In the genomic region with DNA sequence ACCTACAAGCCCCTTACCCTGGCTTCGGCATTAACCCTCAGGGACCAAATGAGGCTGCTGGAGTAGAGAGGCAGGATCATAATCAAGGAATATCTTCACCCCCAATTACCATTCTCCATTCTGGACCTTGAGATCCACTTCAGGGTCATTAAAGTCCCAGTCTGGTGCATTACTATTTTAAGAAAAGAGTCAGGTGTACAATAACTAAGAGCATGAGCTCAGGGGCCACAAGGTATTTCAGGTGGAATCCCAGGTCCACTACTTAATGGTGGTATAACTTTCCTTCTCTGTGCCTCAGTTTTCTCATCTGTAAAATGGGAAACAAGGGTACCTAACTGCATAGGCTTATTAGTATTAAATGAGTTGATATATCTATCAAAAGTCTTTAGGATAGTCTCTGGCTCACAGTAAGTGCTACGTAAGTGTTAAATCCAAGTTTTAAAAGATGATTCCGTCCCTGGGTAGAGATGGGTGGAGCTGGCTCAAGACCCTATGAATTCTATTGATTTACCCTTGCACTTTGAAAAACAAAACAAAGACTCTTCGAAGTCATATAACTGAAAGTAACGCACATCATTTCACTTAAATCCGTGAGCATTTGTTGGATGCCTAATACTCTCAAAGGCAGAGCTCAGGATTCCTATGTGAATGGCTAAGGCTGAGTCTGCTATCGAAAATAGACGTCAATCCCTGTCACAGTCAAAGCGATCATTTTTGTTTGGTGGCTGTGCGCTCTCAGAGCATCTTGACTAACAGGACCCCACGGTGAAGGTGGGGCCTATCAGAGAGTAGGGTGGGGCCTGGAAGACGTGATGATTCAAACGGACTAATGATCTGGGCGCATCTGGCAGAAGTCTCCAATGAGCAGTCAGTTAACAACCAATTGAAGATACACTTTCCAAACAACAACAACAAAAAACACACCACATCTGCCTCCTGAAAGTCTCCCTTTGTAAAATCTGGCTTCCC, we compare ENCODE assay signal across 1 cellular context.
TF ChIP-seq lines count a peak whose summit lies in the region.

No MANE protein-coding gene starts in this region.

TF ChIP-seq in K562, 482 proteins besides CTCF, POLR2A, EP300 and RAD21 (continued from another document and continues in another):
- TF ChIP-seq, protein P1, sequence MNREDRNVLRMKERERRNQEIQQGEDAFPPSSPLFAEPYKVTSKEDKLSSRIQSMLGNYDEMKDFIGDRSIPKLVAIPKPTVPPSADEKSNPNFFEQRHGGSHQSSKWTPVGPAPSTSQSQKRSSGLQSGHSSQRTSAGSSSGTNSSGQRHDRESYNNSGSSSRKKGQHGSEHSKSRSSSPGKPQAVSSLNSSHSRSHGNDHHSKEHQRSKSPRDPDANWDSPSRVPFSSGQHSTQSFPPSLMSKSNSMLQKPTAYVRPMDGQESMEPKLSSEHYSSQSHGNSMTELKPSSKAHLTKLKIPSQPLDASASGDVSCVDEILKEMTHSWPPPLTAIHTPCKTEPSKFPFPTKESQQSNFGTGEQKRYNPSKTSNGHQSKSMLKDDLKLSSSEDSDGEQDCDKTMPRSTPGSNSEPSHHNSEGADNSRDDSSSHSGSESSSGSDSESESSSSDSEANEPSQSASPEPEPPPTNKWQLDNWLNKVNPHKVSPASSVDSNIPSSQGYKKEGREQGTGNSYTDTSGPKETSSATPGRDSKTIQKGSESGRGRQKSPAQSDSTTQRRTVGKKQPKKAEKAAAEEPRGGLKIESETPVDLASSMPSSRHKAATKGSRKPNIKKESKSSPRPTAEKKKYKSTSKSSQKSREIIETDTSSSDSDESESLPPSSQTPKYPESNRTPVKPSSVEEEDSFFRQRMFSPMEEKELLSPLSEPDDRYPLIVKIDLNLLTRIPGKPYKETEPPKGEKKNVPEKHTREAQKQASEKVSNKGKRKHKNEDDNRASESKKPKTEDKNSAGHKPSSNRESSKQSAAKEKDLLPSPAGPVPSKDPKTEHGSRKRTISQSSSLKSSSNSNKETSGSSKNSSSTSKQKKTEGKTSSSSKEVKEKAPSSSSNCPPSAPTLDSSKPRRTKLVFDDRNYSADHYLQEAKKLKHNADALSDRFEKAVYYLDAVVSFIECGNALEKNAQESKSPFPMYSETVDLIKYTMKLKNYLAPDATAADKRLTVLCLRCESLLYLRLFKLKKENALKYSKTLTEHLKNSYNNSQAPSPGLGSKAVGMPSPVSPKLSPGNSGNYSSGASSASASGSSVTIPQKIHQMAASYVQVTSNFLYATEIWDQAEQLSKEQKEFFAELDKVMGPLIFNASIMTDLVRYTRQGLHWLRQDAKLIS (CRISPR knock-in tag; IDR thresholded peaks at IDR 0.05): peak; percentile 45; the same call in 1 of the 2 replicates
- no peak; the same call in 1 of the 2 replicates for TF ChIP-seq ZBTB1 (CRISPR knock-in tag; IDR thresholded peaks at IDR 0.05; ENCODE audit: borderline replicate concordance, low read depth)
- peak; percentile 65 for TF ChIP-seq ETS2 (tag; IDR thresholded peaks at IDR 0.05; ENCODE audit: borderline replicate concordance, poor library complexity, severe bottlenecking)
- TF ChIP-seq CBX8 (IDR thresholded peaks at IDR 0.05; ENCODE audit: borderline replicate concordance, extremely low read depth, low read depth, low read length, poor library complexity, severe bottlenecking): no peak
- no peak for TF ChIP-seq DDX20 (tag; IDR thresholded peaks at IDR 0.05; ENCODE audit: low read depth)
- TF ChIP-seq CEBPZ (IDR thresholded peaks at IDR 0.05; ENCODE audit: borderline replicate concordance, low read depth, low read length): no peak
- TF ChIP-seq RBFOX2 (IDR thresholded peaks at IDR 0.05; ENCODE audit: low read depth, low read length): no peak
- TF ChIP-seq TAF9B (IDR thresholded peaks at IDR 0.05; ENCODE audit: partially characterized antibody): peak; percentile 23
- no peak; the same call in 1 of the 2 replicates for TF ChIP-seq ZNF830 (CRISPR knock-in tag; IDR thresholded peaks at IDR 0.05)
- TF ChIP-seq EWSR1 (IDR thresholded peaks at IDR 0.05; ENCODE audit: borderline replicate concordance, low read depth, partially characterized antibody): no peak
- 0 out of 2 replicates have a peak, but pooled peaks have one; percentile 4 for TF ChIP-seq ATF3 (IDR thresholded peaks at IDR 0.05)
- 0 out of 2 replicates have a peak, but pooled peaks have one; percentile 7 for TF ChIP-seq ATF3 (CRISPR knock-in tag; conservative IDR thresholded peaks at IDR 0.05)
- no peak for TF ChIP-seq JUND (IDR thresholded peaks at IDR 0.05; ENCODE audit: borderline replicate concordance, low read depth, low read length)
- peak; percentile 34; the same call in 1 of the 3 replicates for TF ChIP-seq JUND (tag; IDR thresholded peaks at IDR 0.05; ENCODE audit: borderline replicate concordance, low read depth, low read length)
- TF ChIP-seq HMG20A (CRISPR knock-in tag; conservative IDR thresholded peaks at IDR 0.05): no peak
- no peak for TF ChIP-seq ZNF639 (CRISPR knock-in tag; conservative IDR thresholded peaks at IDR 0.05 in 1 of 2, IDR thresholded peaks at IDR 0.05 in 1 of 2)
- TF ChIP-seq, protein P2, sequence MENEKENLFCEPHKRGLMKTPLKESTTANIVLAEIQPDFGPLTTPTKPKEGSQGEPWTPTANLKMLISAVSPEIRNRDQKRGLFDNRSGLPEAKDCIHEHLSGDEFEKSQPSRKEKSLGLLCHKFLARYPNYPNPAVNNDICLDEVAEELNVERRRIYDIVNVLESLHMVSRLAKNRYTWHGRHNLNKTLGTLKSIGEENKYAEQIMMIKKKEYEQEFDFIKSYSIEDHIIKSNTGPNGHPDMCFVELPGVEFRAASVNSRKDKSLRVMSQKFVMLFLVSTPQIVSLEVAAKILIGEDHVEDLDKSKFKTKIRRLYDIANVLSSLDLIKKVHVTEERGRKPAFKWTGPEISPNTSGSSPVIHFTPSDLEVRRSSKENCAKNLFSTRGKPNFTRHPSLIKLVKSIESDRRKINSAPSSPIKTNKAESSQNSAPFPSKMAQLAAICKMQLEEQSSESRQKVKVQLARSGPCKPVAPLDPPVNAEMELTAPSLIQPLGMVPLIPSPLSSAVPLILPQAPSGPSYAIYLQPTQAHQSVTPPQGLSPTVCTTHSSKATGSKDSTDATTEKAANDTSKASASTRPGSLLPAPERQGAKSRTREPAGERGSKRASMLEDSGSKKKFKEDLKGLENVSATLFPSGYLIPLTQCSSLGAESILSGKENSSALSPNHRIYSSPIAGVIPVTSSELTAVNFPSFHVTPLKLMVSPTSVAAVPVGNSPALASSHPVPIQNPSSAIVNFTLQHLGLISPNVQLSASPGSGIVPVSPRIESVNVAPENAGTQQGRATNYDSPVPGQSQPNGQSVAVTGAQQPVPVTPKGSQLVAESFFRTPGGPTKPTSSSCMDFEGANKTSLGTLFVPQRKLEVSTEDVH (IDR thresholded peaks at IDR 0.05; ENCODE audit: low read depth, partially characterized antibody): no peak
- no peak for TF ChIP-seq ILK (tag; IDR thresholded peaks at IDR 0.05; ENCODE audit: borderline replicate concordance, low read depth)
- peak; percentile 96 for TF ChIP-seq FOXM1 (IDR thresholded peaks at IDR 0.05; ENCODE audit: low read depth)
- no peak for TF ChIP-seq FOXM1 (CRISPR knock-in tag; IDR thresholded peaks at IDR 0.05; ENCODE audit: low read depth)
- no peak for TF ChIP-seq SRSF1 (IDR thresholded peaks at IDR 0.05; ENCODE audit: low read depth, low read length)
- TF ChIP-seq ZNF551 (CRISPR knock-in tag; IDR thresholded peaks at IDR 0.05): no peak
- TF ChIP-seq RUNX1 (IDR thresholded peaks at IDR 0.05; ENCODE audit: low read depth): no peak
- TF ChIP-seq ZBTB34 (CRISPR knock-in tag; IDR thresholded peaks at IDR 0.05): no peak
- TF ChIP-seq, protein P3, sequence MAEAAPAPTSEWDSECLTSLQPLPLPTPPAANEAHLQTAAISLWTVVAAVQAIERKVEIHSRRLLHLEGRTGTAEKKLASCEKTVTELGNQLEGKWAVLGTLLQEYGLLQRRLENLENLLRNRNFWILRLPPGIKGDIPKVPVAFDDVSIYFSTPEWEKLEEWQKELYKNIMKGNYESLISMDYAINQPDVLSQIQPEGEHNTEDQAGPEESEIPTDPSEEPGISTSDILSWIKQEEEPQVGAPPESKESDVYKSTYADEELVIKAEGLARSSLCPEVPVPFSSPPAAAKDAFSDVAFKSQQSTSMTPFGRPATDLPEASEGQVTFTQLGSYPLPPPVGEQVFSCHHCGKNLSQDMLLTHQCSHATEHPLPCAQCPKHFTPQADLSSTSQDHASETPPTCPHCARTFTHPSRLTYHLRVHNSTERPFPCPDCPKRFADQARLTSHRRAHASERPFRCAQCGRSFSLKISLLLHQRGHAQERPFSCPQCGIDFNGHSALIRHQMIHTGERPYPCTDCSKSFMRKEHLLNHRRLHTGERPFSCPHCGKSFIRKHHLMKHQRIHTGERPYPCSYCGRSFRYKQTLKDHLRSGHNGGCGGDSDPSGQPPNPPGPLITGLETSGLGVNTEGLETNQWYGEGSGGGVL (CRISPR knock-in tag; IDR thresholded peaks at IDR 0.05): no peak
- TF ChIP-seq CHCHD3 (CRISPR knock-in tag; IDR thresholded peaks at IDR 0.05): no peak
- TF ChIP-seq PTBP1 (IDR thresholded peaks at IDR 0.05; ENCODE audit: low read depth, low read length): no peak
- 0 out of 2 replicates have a peak, but pooled peaks have one; percentile 56 for TF ChIP-seq MEF2D (tag; conservative IDR thresholded peaks at IDR 0.05; ENCODE audit: low read depth)
- peak; percentile 2; the same call in 1 of the 2 replicates for TF ChIP-seq TEAD4 (IDR thresholded peaks at IDR 0.05; ENCODE audit: low read length)
- TF ChIP-seq TEAD4 (CRISPR knock-in tag; IDR thresholded peaks at IDR 0.05; ENCODE audit: borderline replicate concordance): no peak
- TF ChIP-seq TAL1 (IDR thresholded peaks at IDR 0.05): peak; percentile 26; the same call in 1 of the 2 replicates
- TF ChIP-seq ZBTB7A (IDR thresholded peaks at IDR 0.05; ENCODE audit: borderline replicate concordance, control insufficient read depth, low read depth, low read length): peak; percentile 30; the same call in 1 of the 2 replicates
- TF ChIP-seq, protein P4, sequence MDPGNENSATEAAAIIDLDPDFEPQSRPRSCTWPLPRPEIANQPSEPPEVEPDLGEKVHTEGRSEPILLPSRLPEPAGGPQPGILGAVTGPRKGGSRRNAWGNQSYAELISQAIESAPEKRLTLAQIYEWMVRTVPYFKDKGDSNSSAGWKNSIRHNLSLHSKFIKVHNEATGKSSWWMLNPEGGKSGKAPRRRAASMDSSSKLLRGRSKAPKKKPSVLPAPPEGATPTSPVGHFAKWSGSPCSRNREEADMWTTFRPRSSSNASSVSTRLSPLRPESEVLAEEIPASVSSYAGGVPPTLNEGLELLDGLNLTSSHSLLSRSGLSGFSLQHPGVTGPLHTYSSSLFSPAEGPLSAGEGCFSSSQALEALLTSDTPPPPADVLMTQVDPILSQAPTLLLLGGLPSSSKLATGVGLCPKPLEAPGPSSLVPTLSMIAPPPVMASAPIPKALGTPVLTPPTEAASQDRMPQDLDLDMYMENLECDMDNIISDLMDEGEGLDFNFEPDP (CRISPR knock-in tag; IDR thresholded peaks at IDR 0.05): no peak
- 0 out of 2 replicates have a peak, but pooled peaks have one; percentile 26 for TF ChIP-seq ZNF121 (CRISPR knock-in tag; conservative IDR thresholded peaks at IDR 0.05)
- TF ChIP-seq ZNF282 (CRISPR knock-in tag; IDR thresholded peaks at IDR 0.05): no peak
- TF ChIP-seq SMC3 (conservative IDR thresholded peaks at IDR 0.05; ENCODE audit: insufficient read depth, low read depth, low read length): no peak
- TF ChIP-seq GABPA (tag; conservative IDR thresholded peaks at IDR 0.05; ENCODE audit: low read depth): peak; percentile 22
- no peak for TF ChIP-seq BMI1 (IDR thresholded peaks at IDR 0.05; ENCODE audit: low read length)
- peak; percentile 40; the same call in 1 of the 2 replicates for TF ChIP-seq DPF2 (IDR thresholded peaks at IDR 0.05)
